16 cellular contexts compared by ENCODE assay signal in genomic region chr1:86227026-86227425, GRCh38.
"Had no signal": no experiment of that assay in that cellular context is flagged by ENCODE, and none has a peak within 500 bp of the region (broad histone marks: within the 10 kb centered on the region; RNA-seq: fewer than 3 reads in every experiment).

No MANE protein-coding gene starts in this region.

- H3K27ac Mint-ChIP-seq: activated CD4-positive, alpha-beta T cell treated with anti-CD3 and anti-CD28 coated beads, Interleukin-2, amount 10 ng/mL, durations not matched to agents 7 days and 5 days; activated naive CD8-positive, alpha-beta T cell treated with anti-CD3 and anti-CD28 coated beads, Interleukin-2, amount 50 U/mL, for 24 hours; activated T-helper 17 cell treated with anti-CD3 and anti-CD28 coated beads, Interleukin-2, amount 50 U/mL, for 72 hours; naive thymus-derived CD4-positive, alpha-beta T cell; stimulated activated memory B cell treated with anti-CD40 and anti-IgM and Interleukin-4, amounts not matched to agents 10 μg/mL and 1 μg/mL and 100 μg/mL, for 72 hours; T-helper 2 cell treated with Interferon-gamma antibody and Interleukin-4, amounts not matched to agents 5 μg/mL and 100 μg/mL, for 36 hours; type B pancreatic cell had no signal

- H3K27ac ChIP-seq: ascending aorta had no signal

- H3K4me1 Mint-ChIP-seq: activated CD4-positive, alpha-beta T cell treated with anti-CD3 and anti-CD28 coated beads, Interleukin-2, amount 10 ng/mL, durations not matched to agents 7 days and 5 days; activated naive CD8-positive, alpha-beta T cell treated with anti-CD3 and anti-CD28 coated beads, Interleukin-2, amount 50 U/mL, for 24 hours; activated T-helper 17 cell treated with anti-CD3 and anti-CD28 coated beads, Interleukin-2, amount 50 U/mL, for 72 hours; naive thymus-derived CD4-positive, alpha-beta T cell; stimulated activated memory B cell treated with anti-CD40 and anti-IgM and Interleukin-4, amounts not matched to agents 10 μg/mL and 1 μg/mL and 100 μg/mL, for 72 hours had no signal

- H3K4me3 ChIP-seq: ascending aorta, lung had no signal

- H3K27me3 ChIP-seq: ascending aorta had no signal

- ATAC-seq: activated naive CD8-positive, alpha-beta T cell treated with anti-CD3 and anti-CD28 coated beads, Interleukin-2, amount 50 U/mL, for 24 hours; activated T-helper 17 cell treated with anti-CD3 and anti-CD28 coated beads, Interleukin-2, amount 50 U/mL, for 72 hours; naive thymus-derived CD4-positive, alpha-beta T cell; stimulated activated memory B cell treated with anti-CD40 and anti-IgM and Interleukin-4, amounts not matched to agents 10 μg/mL and 1 μg/mL and 100 μg/mL, for 72 hours had no signal

- H3K4me3 Mint-ChIP-seq: activated CD4-positive, alpha-beta T cell treated with anti-CD3 and anti-CD28 coated beads, Interleukin-2, amount 10 ng/mL, durations not matched to agents 7 days and 5 days; activated naive CD8-positive, alpha-beta T cell treated with anti-CD3 and anti-CD28 coated beads, Interleukin-2, amount 50 U/mL, for 24 hours; activated T-helper 17 cell treated with anti-CD3 and anti-CD28 coated beads, Interleukin-2, amount 50 U/mL, for 72 hours; naive thymus-derived CD4-positive, alpha-beta T cell; stimulated activated memory B cell treated with anti-CD40 and anti-IgM and Interleukin-4, amounts not matched to agents 10 μg/mL and 1 μg/mL and 100 μg/mL, for 72 hours; T-helper 2 cell treated with Interferon-gamma antibody and Interleukin-4, amounts not matched to agents 5 μg/mL and 100 μg/mL, for 36 hours; type B pancreatic cell had no signal

- H3K36me3 ChIP-seq: ascending aorta had no signal

- H3K4me1 ChIP-seq: ascending aorta had no signal

- H3K27me3 Mint-ChIP-seq: activated CD4-positive, alpha-beta T cell treated with anti-CD3 and anti-CD28 coated beads, Interleukin-2, amount 10 ng/mL, durations not matched to agents 7 days and 5 days; activated naive CD8-positive, alpha-beta T cell treated with anti-CD3 and anti-CD28 coated beads, Interleukin-2, amount 50 U/mL, for 24 hours; activated T-helper 17 cell treated with anti-CD3 and anti-CD28 coated beads, Interleukin-2, amount 50 U/mL, for 72 hours; type B pancreatic cell had no signal

- DNase-seq: activated CD4-positive, alpha-beta T cell treated with anti-CD3 and anti-CD28 coated beads, Interleukin-2, amount 10 ng/mL, durations not matched to agents 7 days and 5 days; activated CD8-positive, alpha-beta memory T cell treated with anti-CD3 and anti-CD28 coated beads for 24 hours; activated naive CD4-positive, alpha-beta T cell treated with Interleukin-2 at 50 U/mL for 16 hours; activated naive CD8-positive, alpha-beta T cell treated with anti-CD3 and anti-CD28 coated beads, Interleukin-2, amount 50 U/mL, for 24 hours; activated T-cell treated with anti-CD3 and anti-CD28 coated beads for 4 hours; caudate nucleus; erythroblast; naive thymus-derived CD4-positive, alpha-beta T cell; stimulated activated CD4-positive, alpha-beta T cell treated with anti-CD3 and anti-CD28 coated beads, Interleukin-2, amount 100 ng/mL, for 48 hours; SW 1271 had no signal

- H3K9me3 Mint-ChIP-seq: activated CD4-positive, alpha-beta T cell treated with anti-CD3 and anti-CD28 coated beads, Interleukin-2, amount 10 ng/mL, durations not matched to agents 7 days and 5 days; activated naive CD8-positive, alpha-beta T cell treated with anti-CD3 and anti-CD28 coated beads, Interleukin-2, amount 50 U/mL, for 24 hours; activated T-helper 17 cell treated with anti-CD3 and anti-CD28 coated beads, Interleukin-2, amount 50 U/mL, for 72 hours; naive thymus-derived CD4-positive, alpha-beta T cell; stimulated activated memory B cell treated with anti-CD40 and anti-IgM and Interleukin-4, amounts not matched to agents 10 μg/mL and 1 μg/mL and 100 μg/mL, for 72 hours; T-helper 2 cell treated with Interferon-gamma antibody and Interleukin-4, amounts not matched to agents 5 μg/mL and 100 μg/mL, for 36 hours; type B pancreatic cell had no signal

- H3K9me3 ChIP-seq: ascending aorta had no signal
